Comparison of ENCODE assay signal across 9 cellular contexts in genomic region chr10:133275683-133276092, GRCh38. TPM values are rescaled to one million over a fixed set of nuclear protein-coding genes. Genes with fewer than 3 reads are reported as not detected.
A peak's percentile ranks its signal among the peaks of the same experiment; 100 is the strongest.
DNase-seq lines count a peak whose midpoint lies in the region; ATAC-seq, FAIRE-seq and TF ChIP-seq lines count a peak whose summit lies in the region.
"Had no signal": no experiment of that assay in that cellular context is flagged by ENCODE, and none has a peak within 500 bp of the region (broad histone marks: within the 10 kb centered on the region; RNA-seq: fewer than 3 reads in every experiment).

No MANE protein-coding gene starts in this region.

- H3K4me1 ChIP-seq in GM23338 (ENCODE audit: insufficient read depth) = no peaks in the 10 kb centered on the region
- no peaks in the 10 kb centered on the region for H3K4me1 ChIP-seq in aorta (ENCODE audit: control insufficient read depth in 1 of 2, insufficient read depth in 2 of 2, low read length in 2 of 2)
- peaks cover 13 to 20% (median 18%) of the 10 kb centered on the region in 3 donors for H3K4me1 ChIP-seq in pancreas

- H3K9me3 Mint-ChIP-seq in GM23338 = no peaks in the 10 kb centered on the region
- H3K9me3 Mint-ChIP-seq in dendritic cell treated with granulocyte-macrophage colony-stimulating factor and Interleukin-4, amounts not matched to agents 40 ng/mL and 50 ng/mL, for 4 days = no peaks in the 10 kb centered on the region

- H4K20me1 ChIP-seq in GM23338 (replicated peaks; ENCODE audit: insufficient read depth) = no peaks in the 10 kb centered on the region

- H3K4me2 ChIP-seq in GM23338 = no peak overlapping the region

- H3K9me2 ChIP-seq in GM23338 (ENCODE audit: insufficient read depth) = no peaks in the 10 kb centered on the region

- H3K4me3 ChIP-seq in GM12875 (ENCODE audit: low read depth, low read length) = peak overlapping the region; percentile 93
- no peak overlapping the region for H3K4me3 ChIP-seq in GM23338
- no peak overlapping the region for H3K4me3 ChIP-seq in aorta (ENCODE audit: low read length in 2 of 2)
- peak overlapping the region in 1 of 4 donors; percentile 39 for H3K4me3 ChIP-seq in pancreas

- ATAC-seq in GM23338 (peak; percentile 6; the same call in 2 of the 3 replicates), aorta (ENCODE audit: low FRiP score) (no peak), pancreas (no peak)

- no peaks in the 10 kb centered on the region for H3K79me2 ChIP-seq in GM23338 (replicated peaks; ENCODE audit: insufficient read depth)

- no peak overlapping the region for H3K27ac Mint-ChIP-seq in GM23338
- H3K27ac Mint-ChIP-seq in dendritic cell treated with granulocyte-macrophage colony-stimulating factor and Interleukin-4, amounts not matched to agents 40 ng/mL and 50 ng/mL, for 4 days = peak overlapping the region; percentile 95

- TF ChIP-seq CTCF in GM12875 (IDR thresholded peaks at IDR 0.05; ENCODE audit: borderline replicate concordance, insufficient read depth, low read depth, low read length) (peak; percentile 72), GM23338 (conservative IDR thresholded peaks at IDR 0.05; ENCODE audit: low read depth in 2 of 2) (peak; percentile 25 to 33), pancreas (IDR thresholded peaks at IDR 0.05) (no peak)

- H3K27me3 ChIP-seq in GM23338 (ENCODE audit: insufficient read depth) = no peaks in the 10 kb centered on the region
- H3K27me3 ChIP-seq in aorta (ENCODE audit: control insufficient read depth in 1 of 2, insufficient read depth in 2 of 2, low read length in 1 of 2) = no peaks in the 10 kb centered on the region
- no peaks in the 10 kb centered on the region for H3K27me3 ChIP-seq in pancreas

- 41 to 45% methylated on average over 12 of the region's 12 CpGs for WGBS in aorta, 2 donors
- 68 to 70% methylated on average over 11 to 12 of the region's 12 CpGs for WGBS in pancreas, 2 donors

- FAIRE-seq in pancreas (lab: Jason Lieb, UNC) (no peak), urothelium cell line (lab: Jason Lieb, UNC) (no peak)

- no peaks in the 10 kb centered on the region for H3F3A ChIP-seq in GM23338 (replicated peaks; ENCODE audit: low read depth)

- no peak overlapping the region for H3K27ac ChIP-seq in GM23338 (ENCODE audit: low read depth)
- H3K27ac ChIP-seq in aorta (ENCODE audit: low read depth in 1 of 2, low read length in 2 of 2) = no peak overlapping the region
- no peak overlapping the region for H3K27ac ChIP-seq in pancreas

- DNase-seq in GM23338 (ENCODE audit: low spot score) (no peak), OCI-M1 (lab: John Stamatoyannopoulos, UW) (peak; percentile 61), aorta (no peak), pancreas (no peak), urothelium cell line (ENCODE audit: low spot score) (no peak)
- peak; percentile 78 for DNase-seq in stimulated activated CD8-positive, alpha-beta memory T cell treated with anti-CD3 and anti-CD28 coated beads, Interleukin-4, amount 100 ng/mL, for 48 hours

- peaks cover 4% of the 10 kb centered on the region; the same call in 2 of the 3 replicates for H3K4me1 Mint-ChIP-seq in GM23338
- H3K4me1 Mint-ChIP-seq in dendritic cell treated with granulocyte-macrophage colony-stimulating factor and Interleukin-4, amounts not matched to agents 40 ng/mL and 50 ng/mL, for 4 days (ENCODE audit: low read depth) = peaks cover 73% of the 10 kb centered on the region

- H3K27me3 Mint-ChIP-seq in GM23338 (ENCODE audit: insufficient read depth, low read depth, poor library complexity) = peaks cover 3% of the 10 kb centered on the region
- H3K27me3 Mint-ChIP-seq in dendritic cell treated with granulocyte-macrophage colony-stimulating factor and Interleukin-4, amounts not matched to agents 40 ng/mL and 50 ng/mL, for 4 days = no peaks in the 10 kb centered on the region

- no peaks in the 10 kb centered on the region for H3K36me3 Mint-ChIP-seq in GM23338 (ENCODE audit: low read depth)
- peaks cover 82% of the 10 kb centered on the region for H3K36me3 Mint-ChIP-seq in dendritic cell treated with granulocyte-macrophage colony-stimulating factor and Interleukin-4, amounts not matched to agents 40 ng/mL and 50 ng/mL, for 4 days (ENCODE audit: low read depth)

- H3K36me3 ChIP-seq in GM23338 (ENCODE audit: insufficient read depth) (no peaks in the 10 kb centered on the region), aorta (ENCODE audit: control insufficient read depth in 1 of 2, insufficient read depth in 2 of 2, low read length in 1 of 2) (peaks cover 0 to 3% of the 10 kb centered on the region in 2 donors), pancreas (peaks cover 0 to 6% (median 0%) of the 10 kb centered on the region in 3 donors)

- intact Hi-C loops in dendritic cell treated with granulocyte-macrophage colony-stimulating factor and Interleukin-4, amounts not matched to agents 40 ng/mL and 50 ng/mL, for 4 days (cut with micrococcal nuclease) = no loop called here
- intact Hi-C loops in aorta (cut with DNase I) (no loop called here), pancreas (cut with DNase I) (no loop called here)

- peak overlapping the region; percentile 57 for H3K4me3 Mint-ChIP-seq in GM23338
- H3K4me3 Mint-ChIP-seq in dendritic cell treated with granulocyte-macrophage colony-stimulating factor and Interleukin-4, amounts not matched to agents 40 ng/mL and 50 ng/mL, for 4 days = peak overlapping the region; percentile 82

- no peaks in the 10 kb centered on the region for H3K9me3 ChIP-seq in aorta (ENCODE audit: control insufficient read depth, low read length)
- H3K9me3 ChIP-seq in pancreas = no peaks in the 10 kb centered on the region

- H2AFZ ChIP-seq in GM23338 = no peak overlapping the region; the same call in 1 of the 2 replicates

TF ChIP-seq in GM23338, 12 proteins besides CTCF, POLR2A, EP300 and RAD21 (continues in another document):
- no peak for TF ChIP-seq ZNF114 (CRISPR knock-in tag; IDR thresholded peaks at IDR 0.05)
- no peak for TF ChIP-seq ZNF331 (CRISPR knock-in tag; IDR thresholded peaks at IDR 0.05; ENCODE audit: low read depth)
- no peak for TF ChIP-seq EZH2phosphoT487 (IDR thresholded peaks at IDR 0.05; ENCODE audit: unreplicated experiment)

RNA-seq across cellular contexts. Expression of gene ADAM8, which starts 1.0 kb away (rescaled TPM):
- 5.5 and 7.4 TPM in 2 replicates for total RNA-seq in GM23338 (2014; rRNA removed; shearing (Covaris generic))
- polyA plus RNA-seq in GM23338 (2016; fragmentation: Nextera tagmentation; extraction: Ambion mirVana) = 1.9 and 2.1 TPM in 2 replicates
- 10 to 100 TPM; 11.2 to 17.0 TPM for total RNA-seq in aorta
- polyA plus RNA-seq in aorta = 1 to 10 TPM; 1.0 to 1.3 TPM
- 1 to 10 TPM; 2.0 to 9.8 (median 5.0) TPM for total RNA-seq in pancreas
- 1 to 10 TPM; 7.2 to 8.5 TPM for polyA plus RNA-seq in pancreas

RNA-seq across cellular contexts. Expression of gene TUBGCP2, which starts 33.0 kb away (rescaled TPM):
- 51.5 and 67.7 TPM in 2 replicates for total RNA-seq in GM23338 (2014; rRNA removed; shearing (Covaris generic))
- polyA plus RNA-seq in GM23338 (2016; fragmentation: Nextera tagmentation; extraction: Ambion mirVana) = 56.6 and 59.6 TPM in 2 replicates
- 10 to 100 TPM; 40.0 to 49.1 TPM for total RNA-seq in aorta
- 100 to 1,000 TPM in 1 of 2 donors, 10 to 100 TPM in 1; 11.3 to 194 TPM for polyA plus RNA-seq in aorta
- total RNA-seq in pancreas = 10 to 100 TPM; 23.5 to 33.3 (median 28.9) TPM
- 100 to 1,000 TPM in 1 of 2 donors, 10 to 100 TPM in 1; 97.5 to 161 TPM for polyA plus RNA-seq in pancreas

RNA-seq across cellular contexts. Expression of gene ZNF511, which starts 33.0 kb away (rescaled TPM):
- 41.0 and 41.3 TPM in 2 replicates for total RNA-seq in GM23338 (2014; rRNA removed; shearing (Covaris generic))
- polyA plus RNA-seq in GM23338 (2016; fragmentation: Nextera tagmentation; extraction: Ambion mirVana) = 104 and 114 TPM in 2 replicates
- 10 to 100 TPM; 18.2 to 28.5 TPM for total RNA-seq in aorta
- polyA plus RNA-seq in aorta = 10 to 100 TPM; 35.6 to 39.6 TPM
- 10 to 100 TPM; 13.3 to 18.7 (median 16.3) TPM for total RNA-seq in pancreas
- polyA plus RNA-seq in pancreas = 10 to 100 TPM; 28.1 to 40.3 TPM

RNA-seq across cellular contexts. Expression of gene VENTX, which starts 38.0 kb away (rescaled TPM):
- total RNA-seq in GM23338 (2014; rRNA removed; shearing (Covaris generic)) = 6.3 and 8.1 TPM in 2 replicates
- 4.8 and 5.1 TPM in 2 replicates for polyA plus RNA-seq in GM23338 (2016; fragmentation: Nextera tagmentation; extraction: Ambion mirVana)
- 1 to 10 TPM; 4.0 to 7.4 TPM for total RNA-seq in aorta
- 1 to 10 TPM; 1.0 to 1.3 TPM for polyA plus RNA-seq in aorta
- total RNA-seq in pancreas = under 1 TPM; 0.09 to 0.62 (median 0.34) TPM
- 1 to 10 TPM in 1 of 2 donors, under 1 TPM in 1; 0.66 to 1.3 TPM for polyA plus RNA-seq in pancreas
- total RNA-seq: epithelial cell of proximal tubule had no signal

RNA-seq across cellular contexts. Expression of gene UTF1, which starts 45.7 kb away (rescaled TPM):
- total RNA-seq in GM23338 (2014; rRNA removed; shearing (Covaris generic)) = 7.7 and 12.2 TPM in 2 replicates
- 51.4 and 55.7 TPM in 2 replicates for polyA plus RNA-seq in GM23338 (2016; fragmentation: Nextera tagmentation; extraction: Ambion mirVana)
- not detected for total RNA-seq in aorta
- not detected for polyA plus RNA-seq in aorta
- not detected for total RNA-seq in pancreas
- polyA plus RNA-seq in pancreas = not detected
- total RNA-seq: epithelial cell of proximal tubule had no signal

Comparison
In these comparisons a context has a peak if more than half of its experiments do, and no peak if none do; other contexts are left out.
1. CTCF ChIP-seq: peak in GM12875 (single experiment) and GM23338 (2 of 2); none in pancreas (0 of 4).
2. DNase-seq: peak in OCI-M1 (single experiment) and stimulated activated CD8-positive, alpha-beta memory T cell treated with anti-CD3 and anti-CD28 coated beads, Interleukin-4, amount 100 ng/mL, for 48 hours (single experiment); none in GM23338 (single experiment), aorta (0 of 2), pancreas (0 of 6) and urothelium cell line (single experiment).